In the genomic region with DNA sequence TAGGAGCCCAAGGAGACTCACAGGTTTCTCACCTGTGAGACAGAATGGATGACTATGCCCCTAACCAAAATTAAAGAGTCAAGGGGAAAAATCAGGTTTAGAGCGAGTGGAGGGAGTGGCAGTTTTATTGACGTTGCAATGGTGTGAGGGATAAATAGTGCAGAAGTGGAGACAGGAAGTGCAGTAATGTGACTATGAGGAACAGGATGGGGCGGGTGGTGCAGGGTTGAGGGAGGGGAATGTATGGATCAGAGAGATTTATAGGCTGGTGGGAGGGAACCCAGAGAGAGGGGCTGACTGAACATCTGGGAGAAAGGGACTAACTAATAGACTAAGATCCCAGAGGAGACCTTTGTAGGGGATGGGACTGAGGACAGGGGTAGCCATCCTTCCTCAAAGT, we compare ENCODE assay signal across 20 cellular contexts. TPM values are rescaled to one million over a fixed set of nuclear protein-coding genes. Genes with fewer than 3 reads are reported as not detected.
"Had no signal": no experiment of that assay in that cellular context is flagged by ENCODE, and none has a peak within 500 bp of the region (broad histone marks: within the 10 kb centered on the region; RNA-seq: fewer than 3 reads in every experiment).

No MANE protein-coding gene starts in this region.

- DNase-seq: activated B cell treated with CpG ODN at 0.5 μM for 24 hours; activated CD4-positive, alpha-beta T cell treated with anti-CD3 and anti-CD28 coated beads for 1 hour; activated CD4-positive, alpha-beta T cell treated with anti-CD3 and anti-CD28 coated beads, Interleukin-2, amount 10 ng/mL, durations not matched to agents 24 days and 14 days; activated CD4-positive, alpha-beta T cell treated with anti-CD3 and anti-CD28 coated beads, Interleukin-2, amount 50 U/mL, for 48 hours; activated CD8-positive, alpha-beta memory T cell treated with anti-CD3 and anti-CD28 coated beads, Interleukin-2, amount 10 ng/mL, durations not matched to agents 7 days and 5 days; activated gamma-delta T cell; activated naive CD4-positive, alpha-beta T cell treated with anti-CD3 and anti-CD28 coated beads for 36 hours; activated naive CD8-positive, alpha-beta T cell treated with anti-CD3 and anti-CD28 coated beads for 36 hours; activated T-cell treated with anti-CD3 and anti-CD28 coated beads, Interleukin-2, amount 50 U/mL, for 48 hours; brain microvascular endothelial cell; KG1; NCI-H1092; NCI-H1417 treated with DMSO at 0.1 percent for 48 hours; NCI-H1694; NCI-H2029; Peyer's patch; SHP77 had no signal

- ATAC-seq: activated CD8-positive, alpha-beta memory T cell treated with anti-CD3 and anti-CD28 coated beads, Interleukin-2, amount 10 ng/mL, durations not matched to agents 7 days and 5 days; activated T-helper 17 cell treated with anti-CD3 and anti-CD28 coated beads, Interleukin-2, amount 50 U/mL, for 72 hours had no signal

- H3K27me3 ChIP-seq: brain microvascular endothelial cell, cardiac muscle cell, Peyer's patch had no signal

- H3K4me3 ChIP-seq: cardiac muscle cell, Peyer's patch had no signal

- H3K9me3 ChIP-seq: Peyer's patch had no signal

- H3K27ac ChIP-seq: brain microvascular endothelial cell, cardiac muscle cell, Peyer's patch, RWPE1 had no signal

- H3K4me1 ChIP-seq: Peyer's patch had no signal

RNA-seq across cellular contexts. Expression of a gene that starts 40.3 kb away (rescaled TPM):
- total RNA-seq: activated B cell treated with CpG ODN at 0.5 μM for 24 hours; activated CD8-positive, alpha-beta memory T cell treated with anti-CD3 and anti-CD28 coated beads, Interleukin-2, amount 10 ng/mL, durations not matched to agents 7 days and 5 days had no signal
